In the genomic region with DNA sequence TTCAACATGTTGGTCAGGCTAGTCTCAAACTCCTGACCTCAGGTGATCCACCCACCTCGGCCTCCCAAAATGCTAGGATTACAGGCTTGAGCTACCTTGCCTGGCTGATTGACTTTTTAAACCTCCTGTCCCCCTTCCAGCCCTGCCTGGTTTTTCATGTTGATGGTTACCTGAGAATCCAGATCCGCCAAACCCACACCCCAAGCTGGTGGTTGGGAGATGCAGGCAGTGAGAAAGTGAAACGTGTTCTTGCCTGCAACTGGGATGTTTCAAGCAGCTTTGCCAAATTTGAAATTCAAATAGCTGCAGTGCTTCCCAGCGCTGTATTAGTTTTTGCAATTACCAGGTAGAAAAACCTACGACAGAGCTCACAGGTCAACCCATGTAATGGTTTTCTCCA, we compare ENCODE assay signal across 32 cellular contexts.
"Had no signal": no experiment of that assay in that cellular context is flagged by ENCODE, and none has a peak within 500 bp of the region (broad histone marks: within the 10 kb centered on the region; RNA-seq: fewer than 3 reads in every experiment).

No MANE protein-coding gene starts in this region.

- ATAC-seq: activated CD8-positive, alpha-beta memory T cell treated with anti-CD3 and anti-CD28 coated beads, Interleukin-2, amount 10 ng/mL, durations not matched to agents 7 days and 5 days; activated naive CD8-positive, alpha-beta T cell treated with anti-CD3 and anti-CD28 coated beads, Interleukin-2, amount 50 U/mL, for 24 hours had no signal

- H3K36me3 ChIP-seq: brain microvascular endothelial cell, cardiac muscle cell, MG63, WERI-Rb-1 had no signal

- DNase-seq: activated CD4-positive, alpha-beta memory T cell treated with anti-CD3 and anti-CD28 coated beads, Interleukin-2, amount 10 ng/mL, durations not matched to agents 7 days and 5 days; activated CD4-positive, alpha-beta T cell treated with anti-CD3 and anti-CD28 coated beads for 1 hour; activated CD4-positive, alpha-beta T cell treated with anti-CD3 and anti-CD28 coated beads for 48 hours; activated CD4-positive, CD25-positive, alpha-beta regulatory T cell; activated CD8-positive, alpha-beta memory T cell treated with anti-CD3 and anti-CD28 coated beads for 24 hours; activated CD8-positive, alpha-beta memory T cell treated with anti-CD3 and anti-CD28 coated beads, Interleukin-2, amount 10 ng/mL, durations not matched to agents 7 days and 5 days; activated CD8-positive, alpha-beta memory T cell treated with anti-CD3 and anti-CD28 coated beads, Interleukin-2, amount 50 U/mL, for 48 hours; activated effector memory CD4-positive, alpha-beta T cell treated with Interleukin-2 at 50 U/mL for 16 hours; activated naive CD4-positive, alpha-beta T cell treated with anti-CD3 and anti-CD28 coated beads, Interleukin-2, amount 10 ng/mL, durations not matched to agents 7 days and 5 days; activated naive CD8-positive, alpha-beta T cell treated with anti-CD3 and anti-CD28 coated beads, Interleukin-2, amount 50 U/mL, for 24 hours; activated T-cell treated with anti-CD3 and anti-CD28 coated beads, Interleukin-2, amount 50 U/mL, for 48 hours; aorta; brain microvascular endothelial cell; Karpas-422; KBM-7; MG63; NCI-H1048; NCI-H1105 treated with DMSO at 0.1 percent for 48 hours; NCI-H1436; NCI-H1694; NCI-H1930; NCI-H2081 treated with DMSO at 0.1 percent for 48 hours; NCI-H226; NCI-H446 treated with DMSO at 0.1 percent for 48 hours; NCI-H748 treated with DMSO at 0.1 percent for 48 hours; NK-92 treated with Interleukin-12 subunit alpha and Interleukin-12 subunit beta, amount 100 ng/mL, for 24 hours; PC-9; Right ventricle myocardium superior; T1000; WERI-Rb-1 had no signal

- H3K27ac ChIP-seq: brain microvascular endothelial cell, cardiac muscle cell, PC-9, SK-N-MC, WERI-Rb-1 had no signal

- H3K27me3 ChIP-seq: brain microvascular endothelial cell, cardiac muscle cell, MG63 had no signal

- H3K9me3 ChIP-seq: MG63 had no signal

- H3K4me3 ChIP-seq: cardiac muscle cell, MG63, PC-9, SK-N-MC had no signal
